Comparison of ENCODE assay signal across 12 cellular contexts in the genomic region with DNA sequence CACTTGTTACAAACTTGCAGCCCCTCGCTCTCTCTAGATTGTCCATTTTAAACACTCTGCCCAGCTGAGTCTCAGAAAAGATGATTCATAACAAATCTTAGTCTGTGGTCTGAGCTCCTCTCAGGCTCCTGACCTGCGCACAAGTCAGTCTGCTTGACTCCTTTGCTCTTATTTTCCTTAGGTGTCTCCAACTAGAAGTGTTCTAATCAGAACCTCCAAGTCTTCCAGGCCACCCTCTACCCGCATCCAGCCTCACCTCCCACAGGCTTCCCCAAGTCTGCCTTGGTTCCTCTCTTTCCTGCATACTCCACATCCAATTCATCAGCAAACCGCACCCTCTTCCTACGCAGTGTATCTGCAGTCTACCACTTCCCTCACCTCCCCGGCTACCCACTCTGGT. TPM values are rescaled to one million over a fixed set of nuclear protein-coding genes. Genes with fewer than 3 reads are reported as not detected.
"Had no signal": no experiment of that assay in that cellular context is flagged by ENCODE, and none has a peak within 500 bp of the region (broad histone marks: within the 10 kb centered on the region; RNA-seq: fewer than 3 reads in every experiment).

No MANE protein-coding gene starts in this region.

- DNase-seq: activated CD4-positive, alpha-beta memory T cell treated with anti-CD3 and anti-CD28 coated beads, Interleukin-2, amount 10 ng/mL, durations not matched to agents 7 days and 5 days; activated CD4-positive, alpha-beta T cell treated with anti-CD3 and anti-CD28 coated beads for 36 hours; effector CD4-positive, alpha-beta T cell; heart right ventricle; kidney; ovary; stimulated activated CD4-positive, alpha-beta T cell treated with anti-CD3 and anti-CD28 coated beads, Interleukin-15, amount 100 ng/mL, for 24 hours; stimulated activated CD4-positive, alpha-beta T cell treated with anti-CD3 and anti-CD28 coated beads, Interleukin-4, amount 100 ng/mL, for 24 hours; thyroid gland had no signal

- ATAC-seq: activated CD4-positive, alpha-beta T cell treated with anti-CD3 and anti-CD28 coated beads for 36 hours; heart right ventricle had no signal

- H3K4me1 Mint-ChIP-seq: activated CD4-positive, alpha-beta memory T cell treated with anti-CD3 and anti-CD28 coated beads, Interleukin-2, amount 10 ng/mL, durations not matched to agents 7 days and 5 days; activated CD4-positive, alpha-beta T cell treated with anti-CD3 and anti-CD28 coated beads for 36 hours had no signal

- H3K9me3 Mint-ChIP-seq: activated CD4-positive, alpha-beta memory T cell treated with anti-CD3 and anti-CD28 coated beads, Interleukin-2, amount 10 ng/mL, durations not matched to agents 7 days and 5 days had no signal

- H3K27me3 Mint-ChIP-seq: activated CD4-positive, alpha-beta memory T cell treated with anti-CD3 and anti-CD28 coated beads, Interleukin-2, amount 10 ng/mL, durations not matched to agents 7 days and 5 days; activated CD4-positive, alpha-beta T cell treated with anti-CD3 and anti-CD28 coated beads for 36 hours; activated naive CD8-positive, alpha-beta T cell had no signal

- H3K27ac Mint-ChIP-seq: activated CD4-positive, alpha-beta memory T cell treated with anti-CD3 and anti-CD28 coated beads, Interleukin-2, amount 10 ng/mL, durations not matched to agents 7 days and 5 days; activated CD4-positive, alpha-beta T cell treated with anti-CD3 and anti-CD28 coated beads for 36 hours; activated naive CD8-positive, alpha-beta T cell had no signal

- H3K4me3 Mint-ChIP-seq: activated CD4-positive, alpha-beta memory T cell treated with anti-CD3 and anti-CD28 coated beads, Interleukin-2, amount 10 ng/mL, durations not matched to agents 7 days and 5 days; activated CD4-positive, alpha-beta T cell treated with anti-CD3 and anti-CD28 coated beads for 36 hours; activated naive CD8-positive, alpha-beta T cell had no signal

- H3K36me3 Mint-ChIP-seq: activated naive CD8-positive, alpha-beta T cell had no signal

RNA-seq across cellular contexts. Expression of gene BDKRB2, which starts 42.4 kb away (rescaled TPM):
- total RNA-seq: activated CD4-positive, alpha-beta memory T cell treated with anti-CD3 and anti-CD28 coated beads, Interleukin-2, amount 10 ng/mL, durations not matched to agents 7 days and 5 days; activated CD4-positive, alpha-beta T cell treated with anti-CD3 and anti-CD28 coated beads for 36 hours; T-helper 2 cell treated with Interferon-gamma antibody and Interleukin-4, amounts not matched to agents 100 ng/mL and 5 ng/mL, for 36 hours had no signal
- polyA plus RNA-seq: neural cell had no signal
